ENCODE assay signal across 9 cellular contexts in the genomic region with DNA sequence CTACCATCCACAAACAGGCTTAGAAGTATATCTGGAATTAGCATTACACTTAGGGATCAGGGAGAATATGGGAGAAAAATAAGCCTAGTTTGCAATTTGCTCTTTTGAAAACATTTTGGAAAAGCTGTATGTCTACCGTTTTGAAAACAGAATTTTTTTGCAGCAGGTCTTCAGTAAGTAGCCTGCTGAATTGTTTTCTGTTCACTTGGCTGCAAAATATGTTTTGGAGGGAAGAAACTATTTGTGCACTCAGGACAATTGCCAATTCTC. TPM values are rescaled to one million over a fixed set of nuclear protein-coding genes. Genes with fewer than 3 reads are reported as not detected.
A peak's percentile ranks its signal among the peaks of the same experiment; 100 is the strongest.
DNase-seq lines count a peak whose midpoint lies in the region; ATAC-seq and TF ChIP-seq lines count a peak whose summit lies in the region.
"Had no signal": no experiment of that assay in that cellular context is flagged by ENCODE, and none has a peak within 500 bp of the region (broad histone marks: within the 10 kb centered on the region; RNA-seq: fewer than 3 reads in every experiment).

No MANE protein-coding gene starts in this region.

- H3K4me1 ChIP-seq in PC-9 (replicated peaks; ENCODE audit: insufficient read depth), result peaks cover 50% of the 10 kb centered on the region
- peaks cover 0 to 50% (median 38%) of the 10 kb centered on the region in 4 donors for H3K4me1 ChIP-seq in sigmoid colon
- peaks cover 35% of the 10 kb centered on the region for H3K4me1 ChIP-seq in HAP-1

- no peaks in the 10 kb centered on the region for H3K9me2 ChIP-seq in PC-9 (ENCODE audit: insufficient read depth)

- H3K27ac ChIP-seq in PC-9 (peak overlapping the region; percentile 96), epithelial cell of prostate (peak overlapping the region; percentile 93), sigmoid colon (peak overlapping the region; percentile 86 to 94 (median 91))

- peaks cover 85% of the 10 kb centered on the region for H3K79me2 ChIP-seq in PC-9 (ENCODE audit: low read depth)

- H3K36me3 ChIP-seq in PC-9 (ENCODE audit: low read depth), result no peaks in the 10 kb centered on the region
- peaks cover 0 to 15% (median 2%) of the 10 kb centered on the region in 4 donors for H3K36me3 ChIP-seq in sigmoid colon
- H3K36me3 ChIP-seq in HAP-1 (replicated peaks), result peaks cover 13% of the 10 kb centered on the region

- POLR2A ChIA-PET in PC-9 (lab: Charles Lee; ENCODE audit: unreplicated experiment), result interaction anchor here (0.5 to 1.5 kb wide), 7 partner anchors 12 to 603 kb away, joined by 3 to 22 read pairs (median 4); partner anchors contain the start of genes HMGA1, SNRPC and ZNF76

- peaks cover 39% of the 10 kb centered on the region for H3F3A ChIP-seq in PC-9 (ENCODE audit: insufficient read depth, low read depth)

- CTCF ChIA-PET in PC-9 (lab: Charles Lee), result interaction anchor here (0.5 to 1.2 kb wide), 2 partner anchors 47 to 946 kb away, joined by 3 to 4 read pairs; partner anchors contain the start of gene UQCC2

- in situ Hi-C loops in HAP-1 (cut with MboI; ENCODE audit: low sequenced_read_pairs), result no loop called here

- BruUV-seq in PC-9 (replicated peaks; lab: Mats Ljungman, UMichigan), result TSS peak; percentile 12

- H3K9me3 ChIP-seq in PC-9 (ENCODE audit: insufficient read depth, low read depth), result no peaks in the 10 kb centered on the region
- H3K9me3 ChIP-seq in sigmoid colon, result no peaks in the 10 kb centered on the region
- no peaks in the 10 kb centered on the region for H3K9me3 ChIP-seq in HAP-1

- peak overlapping the region; percentile 54; the same call in 1 of the 2 replicates for H3K4me3 ChIP-seq in PC-9
- H3K4me3 ChIP-seq in sigmoid colon, result peak overlapping the region; percentile 23 to 45 (median 40)
- no peak overlapping the region for H3K4me3 ChIP-seq in HAP-1

- no peak for ATAC-seq in GM18520 (IDR thresholded peaks at IDR 0.05; ENCODE audit: unreplicated experiment)

- TF ChIP-seq CTCF in PC-9 (conservative IDR thresholded peaks at IDR 0.05) (no peak), sigmoid colon (IDR thresholded peaks at IDR 0.05) (no peak)

- no peaks in the 10 kb centered on the region for H4K20me1 ChIP-seq in PC-9 (ENCODE audit: insufficient read depth)

- 4 to 5% methylated on average over 1 of the region's 1 CpG for WGBS in sigmoid colon, 2 donors

- H3K27me3 ChIP-seq in PC-9 (ENCODE audit: insufficient read depth, low read depth) (no peaks in the 10 kb centered on the region), sigmoid colon (no peaks in the 10 kb centered on the region), HAP-1 (ENCODE audit: low read depth) (no peaks in the 10 kb centered on the region)

- H3K4me2 ChIP-seq in PC-9, result peak overlapping the region; percentile 82

- DNase-seq in EH (ENCODE audit: low read depth) (peak; percentile 86), PC-9 (no peak), epithelial cell of prostate (ENCODE audit: low read depth, low spot score) (no peak), sigmoid colon (no peak), NOMO-1 treated with DMSO at 0.1 percent for 48 hours (lab: John Stamatoyannopoulos, UW; ENCODE audit: unreplicated experiment) (no peak), HAP-1 (ENCODE audit: low spot score in 2 of 2) (no peak)
- no peak for DNase-seq in activated effector memory CD4-positive, alpha-beta T cell treated with anti-CD3 and anti-CD28 coated beads, Interleukin-2, amount 50 U/mL, for 16 hours
- DNase-seq: activated CD8-positive, alpha-beta memory T cell treated with anti-CD3 and anti-CD28 coated beads, Interleukin-2, amount 50 U/mL, for 4 hours had no signal

- TF ChIP-seq POLR2A in sigmoid colon (IDR thresholded peaks at IDR 0.05), result no peak

- intact Hi-C loops in PC-9 (cut with micrococcal nuclease; ENCODE audit: unreplicated experiment), result loop anchor here (1.0 to 2.0 kb wide), 3 partner anchors 48 to 100 kb away; partner anchors contain the start of gene SNRPC
- intact Hi-C loops in sigmoid colon (cut with DNase I), result loop anchor here (5.0 kb wide), 1 partner anchor 100 kb away; the partner anchor contains the start of gene SNRPC

- peak overlapping the region; percentile 73 for H2AFZ ChIP-seq in PC-9

- no peak for TF ChIP-seq EP300 in sigmoid colon (IDR thresholded peaks at IDR 0.05)

RNA-seq across cellular contexts. Expression of gene ILRUN, which starts 39.6 kb away (rescaled TPM):
- total RNA-seq in PC-9 (2021), result 57.8 and 68.9 TPM in 2 replicates
- total RNA-seq in sigmoid colon, result 10 to 100 TPM; 56.3 to 79.3 (median 78.4) TPM
- 10 to 100 TPM; 35.4 to 62.7 (median 51.6) TPM for polyA plus RNA-seq in sigmoid colon
